8 cellular contexts compared by ENCODE assay signal in the genomic region with DNA sequence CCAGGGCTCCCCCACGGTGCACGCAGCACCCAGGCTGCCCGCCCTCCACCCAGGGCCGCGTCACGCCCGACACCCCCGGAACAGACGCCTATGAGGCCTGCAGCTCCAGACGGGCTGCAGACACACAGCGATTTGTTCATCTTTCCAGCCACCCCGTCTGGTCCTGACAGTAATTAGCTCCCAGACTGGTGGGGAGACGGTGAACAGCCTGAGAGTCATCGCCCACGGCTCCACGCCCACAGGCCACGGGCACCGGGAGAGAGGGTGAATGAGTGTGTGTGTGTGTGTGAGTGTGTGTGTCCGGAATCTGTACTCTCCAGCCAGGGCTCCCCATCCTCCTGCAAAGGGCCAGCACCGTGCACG. TPM values are rescaled to one million over a fixed set of nuclear protein-coding genes. Genes with fewer than 3 reads are reported as not detected.
DNase-seq lines count a peak whose midpoint lies in the region; ATAC-seq lines count a peak whose summit lies in the region.

No MANE protein-coding gene starts in this region.

- 0 out of 2 replicates have a peak overlapping the region, but pooled peaks have one; percentile 59 for H3K9ac ChIP-seq in BLaER1

- peaks cover 6 to 19% of the 10 kb centered on the region in 2 donors for H3K27me3 Mint-ChIP-seq in natural killer cell treated with Interleukin-12 subunit alpha and Interleukin-12 subunit beta and Interleukin-15 and Interleukin-18, amount 100 ng/mL, for 72 hours

- H3K36me3 Mint-ChIP-seq in natural killer cell treated with Interleukin-12 subunit alpha and Interleukin-12 subunit beta and Interleukin-15 and Interleukin-18, amount 100 ng/mL, for 72 hours: no peaks in the 10 kb centered on the region

- H4K20me1 ChIP-seq in BLaER1: peaks cover 8% of the 10 kb centered on the region; the same call in 1 of the 2 replicates

- H3K27ac ChIP-seq in BLaER1: no peak overlapping the region
- H3K27ac ChIP-seq in cingulate gyrus (ENCODE audit: low read depth, low read length): peak overlapping the region; percentile 60

- H3K4me3 ChIP-seq in BLaER1 (no peak overlapping the region), MG63 (no peak overlapping the region)

- no peak for ATAC-seq in natural killer cell treated with Interleukin-12 subunit alpha and Interleukin-12 subunit beta and Interleukin-15 and Interleukin-18, amount 100 ng/mL, for 72 hours

- H3K27me3 ChIP-seq in BLaER1: peaks cover 17% of the 10 kb centered on the region
- H3K27me3 ChIP-seq in MG63: no peaks in the 10 kb centered on the region

- H3K4me2 ChIP-seq in BLaER1: peak overlapping the region; percentile 97

- H3K4me1 ChIP-seq in BLaER1: peaks cover 85% of the 10 kb centered on the region

- DNase-seq in MG63 (peak; percentile 52), COR-L47 (lab: John Stamatoyannopoulos, UW) (no peak), NCI-H187 treated with DMSO at 0.1 percent for 48 hours (lab: John Stamatoyannopoulos, UW) (no peak), LoVo (ENCODE audit: low spot score) (no peak), T-helper 9 cell (no peak)
- DNase-seq in natural killer cell treated with Interleukin-12 subunit alpha and Interleukin-12 subunit beta and Interleukin-15 and Interleukin-18, amount 100 ng/mL, for 72 hours (ENCODE audit: low spot score): no peak

- H3K4me1 Mint-ChIP-seq in natural killer cell treated with Interleukin-12 subunit alpha and Interleukin-12 subunit beta and Interleukin-15 and Interleukin-18, amount 100 ng/mL, for 72 hours (ENCODE audit: low read depth in 2 of 2): peaks cover 6 to 14% of the 10 kb centered on the region in 2 donors

- peak overlapping the region; percentile 68 for H3K4me3 Mint-ChIP-seq in natural killer cell treated with Interleukin-12 subunit alpha and Interleukin-12 subunit beta and Interleukin-15 and Interleukin-18, amount 100 ng/mL, for 72 hours

- no peaks in the 10 kb centered on the region for H3K9me3 Mint-ChIP-seq in natural killer cell treated with Interleukin-12 subunit alpha and Interleukin-12 subunit beta and Interleukin-15 and Interleukin-18, amount 100 ng/mL, for 72 hours

- H3K27ac Mint-ChIP-seq in natural killer cell treated with Interleukin-12 subunit alpha and Interleukin-12 subunit beta and Interleukin-15 and Interleukin-18, amount 100 ng/mL, for 72 hours: no peak overlapping the region

- no peaks in the 10 kb centered on the region for H3K36me3 ChIP-seq in BLaER1
- no peaks in the 10 kb centered on the region for H3K36me3 ChIP-seq in MG63

- no peaks in the 10 kb centered on the region for H3K9me3 ChIP-seq in BLaER1
- H3K9me3 ChIP-seq in MG63: no peaks in the 10 kb centered on the region

RNA-seq across cellular contexts. Expression of a gene that starts 18.1 kb away (rescaled TPM):
- total RNA-seq in MG63 (2014; rRNA removed; shearing (Covaris generic); ENCODE audit: low replicate concordance): 36.4 and 48.7 TPM in 2 replicates
- 100 to 1,000 TPM; 233 to 784 TPM for total RNA-seq in natural killer cell treated with Interleukin-12 subunit alpha and Interleukin-12 subunit beta and Interleukin-15 and Interleukin-18, amount 100 ng/mL, for 72 hours

RNA-seq across cellular contexts. Expression of a gene that starts 37.3 kb away (rescaled TPM):
- 124 and 171 TPM in 2 replicates for total RNA-seq in MG63 (2014; rRNA removed; shearing (Covaris generic); ENCODE audit: low replicate concordance)
- total RNA-seq in natural killer cell treated with Interleukin-12 subunit alpha and Interleukin-12 subunit beta and Interleukin-15 and Interleukin-18, amount 100 ng/mL, for 72 hours: 100 to 1,000 TPM in 1 of 2 donors, 10 to 100 TPM in 1; 74.9 to 165 TPM
